In the genomic region with DNA sequence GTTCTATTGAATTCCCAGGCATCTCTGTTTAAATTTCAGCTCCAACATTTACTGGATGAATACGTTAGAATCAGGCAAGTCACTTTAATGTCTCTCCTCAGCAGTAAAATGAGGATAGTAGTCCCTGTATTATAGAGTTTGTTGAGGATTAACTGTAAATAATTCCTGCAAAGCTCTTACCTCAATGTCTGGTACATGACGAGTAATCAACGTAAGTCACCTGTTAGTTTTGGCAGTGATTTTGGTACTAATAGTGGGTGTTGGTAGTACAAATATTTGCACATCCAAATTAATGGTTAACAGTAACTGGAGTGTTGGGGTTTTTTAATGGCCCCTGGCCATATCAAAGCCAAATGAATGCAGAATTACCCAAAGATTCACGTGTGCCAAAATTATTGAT, we compare ENCODE assay signal across 18 cellular contexts.
"Had no signal": no experiment of that assay in that cellular context is flagged by ENCODE, and none has a peak within 500 bp of the region (broad histone marks: within the 10 kb centered on the region; RNA-seq: fewer than 3 reads in every experiment).

No MANE protein-coding gene starts in this region.

- H3K9me3 ChIP-seq: adrenal gland had no signal

- H3K4me1 ChIP-seq: adrenal gland, tibial nerve had no signal

- H3K9me3 Mint-ChIP-seq: activated B cell treated with CpG ODN at 0.5 μM for 24 hours; activated naive CD4-positive, alpha-beta T cell treated with anti-CD3 and anti-CD28 coated beads, Interleukin-2, amount 50 U/mL, for 24 hours; natural killer cell treated with Interleukin-12 subunit alpha and Interleukin-12 subunit beta and Interleukin-15 and Interleukin-18, amount 100 ng/mL, for 72 hours; stimulated activated naive B cell treated with anti-CD40 and anti-IgM and Interleukin-4, amounts not matched to agents 10 μg/mL and 1 μg/mL and 100 μg/mL, for 72 hours had no signal

- DNase-seq: activated B cell treated with CpG ODN at 0.5 μM for 24 hours; activated CD4-positive, alpha-beta T cell treated with anti-CD3 and anti-CD28 coated beads for 48 hours; activated CD8-positive, alpha-beta memory T cell treated with anti-CD3 and anti-CD28 coated beads, Interleukin-2, amount 50 U/mL, for 4 hours; activated CD8-positive, alpha-beta T cell treated with anti-CD3 and anti-CD28 coated beads, Interleukin-2, amount 10 ng/mL, durations not matched to agents 7 days and 5 days; activated effector memory CD4-positive, alpha-beta T cell treated with anti-CD3 and anti-CD28 coated beads, Interleukin-2, amount 50 U/mL, for 16 hours; activated T-cell treated with anti-CD3 and anti-CD28 coated beads, Interleukin-2, amount 50 U/mL, for 48 hours; adrenal gland; erythroblast; left cardiac atrium; posterior cingulate gyrus; stimulated activated CD4-positive, alpha-beta T cell treated with anti-CD3 and anti-CD28 coated beads, Interleukin-15, amount 100 ng/mL, for 24 hours; stimulated activated CD4-positive, alpha-beta T cell treated with anti-CD3 and anti-CD28 coated beads, Interleukin-4, amount 100 ng/mL, for 1 hour; stimulated activated naive B cell treated with anti-CD40 and anti-IgM and Interleukin-4, amounts not matched to agents 10 μg/mL and 1 μg/mL and 100 μg/mL, for 72 hours; substantia nigra had no signal

- H3K27ac ChIP-seq: adrenal gland, tibial nerve had no signal

- H3K4me3 ChIP-seq: adrenal gland, tibial nerve had no signal

- H3K27ac Mint-ChIP-seq: activated B cell treated with CpG ODN at 0.5 μM for 24 hours; activated CD8-positive, alpha-beta T cell treated with anti-CD3 and anti-CD28 coated beads, Interleukin-2, amount 10 ng/mL, durations not matched to agents 7 days and 5 days; activated naive CD4-positive, alpha-beta T cell treated with anti-CD3 and anti-CD28 coated beads, Interleukin-2, amount 50 U/mL, for 24 hours; natural killer cell treated with Interleukin-12 subunit alpha and Interleukin-12 subunit beta and Interleukin-15 and Interleukin-18, amount 100 ng/mL, for 72 hours; stimulated activated naive B cell treated with anti-CD40 and anti-IgM and Interleukin-4, amounts not matched to agents 10 μg/mL and 1 μg/mL and 100 μg/mL, for 72 hours had no signal

- FAIRE-seq: colon had no signal

- H3K36me3 Mint-ChIP-seq: activated naive CD4-positive, alpha-beta T cell treated with anti-CD3 and anti-CD28 coated beads, Interleukin-2, amount 50 U/mL, for 24 hours; natural killer cell treated with Interleukin-12 subunit alpha and Interleukin-12 subunit beta and Interleukin-15 and Interleukin-18, amount 100 ng/mL, for 72 hours; stimulated activated naive B cell treated with anti-CD40 and anti-IgM and Interleukin-4, amounts not matched to agents 10 μg/mL and 1 μg/mL and 100 μg/mL, for 72 hours had no signal

- H3K4me1 Mint-ChIP-seq: activated B cell treated with CpG ODN at 0.5 μM for 24 hours; activated naive CD4-positive, alpha-beta T cell treated with anti-CD3 and anti-CD28 coated beads, Interleukin-2, amount 50 U/mL, for 24 hours; stimulated activated naive B cell treated with anti-CD40 and anti-IgM and Interleukin-4, amounts not matched to agents 10 μg/mL and 1 μg/mL and 100 μg/mL, for 72 hours had no signal

- ATAC-seq: activated CD8-positive, alpha-beta T cell treated with anti-CD3 and anti-CD28 coated beads, Interleukin-2, amount 10 ng/mL, durations not matched to agents 7 days and 5 days; left cardiac atrium; natural killer cell treated with Interleukin-12 subunit alpha and Interleukin-12 subunit beta and Interleukin-15 and Interleukin-18, amount 100 ng/mL, for 72 hours; stimulated activated naive B cell treated with anti-CD40 and anti-IgM and Interleukin-4, amounts not matched to agents 10 μg/mL and 1 μg/mL and 100 μg/mL, for 72 hours had no signal

- H3K4me3 Mint-ChIP-seq: activated B cell treated with CpG ODN at 0.5 μM for 24 hours; activated CD8-positive, alpha-beta T cell treated with anti-CD3 and anti-CD28 coated beads, Interleukin-2, amount 10 ng/mL, durations not matched to agents 7 days and 5 days; activated naive CD4-positive, alpha-beta T cell treated with anti-CD3 and anti-CD28 coated beads, Interleukin-2, amount 50 U/mL, for 24 hours; natural killer cell treated with Interleukin-12 subunit alpha and Interleukin-12 subunit beta and Interleukin-15 and Interleukin-18, amount 100 ng/mL, for 72 hours; stimulated activated naive B cell treated with anti-CD40 and anti-IgM and Interleukin-4, amounts not matched to agents 10 μg/mL and 1 μg/mL and 100 μg/mL, for 72 hours had no signal

- H3K36me3 ChIP-seq: adrenal gland, tibial nerve had no signal
